Comparison of ENCODE assay signal across 18 cellular contexts in the genomic region with DNA sequence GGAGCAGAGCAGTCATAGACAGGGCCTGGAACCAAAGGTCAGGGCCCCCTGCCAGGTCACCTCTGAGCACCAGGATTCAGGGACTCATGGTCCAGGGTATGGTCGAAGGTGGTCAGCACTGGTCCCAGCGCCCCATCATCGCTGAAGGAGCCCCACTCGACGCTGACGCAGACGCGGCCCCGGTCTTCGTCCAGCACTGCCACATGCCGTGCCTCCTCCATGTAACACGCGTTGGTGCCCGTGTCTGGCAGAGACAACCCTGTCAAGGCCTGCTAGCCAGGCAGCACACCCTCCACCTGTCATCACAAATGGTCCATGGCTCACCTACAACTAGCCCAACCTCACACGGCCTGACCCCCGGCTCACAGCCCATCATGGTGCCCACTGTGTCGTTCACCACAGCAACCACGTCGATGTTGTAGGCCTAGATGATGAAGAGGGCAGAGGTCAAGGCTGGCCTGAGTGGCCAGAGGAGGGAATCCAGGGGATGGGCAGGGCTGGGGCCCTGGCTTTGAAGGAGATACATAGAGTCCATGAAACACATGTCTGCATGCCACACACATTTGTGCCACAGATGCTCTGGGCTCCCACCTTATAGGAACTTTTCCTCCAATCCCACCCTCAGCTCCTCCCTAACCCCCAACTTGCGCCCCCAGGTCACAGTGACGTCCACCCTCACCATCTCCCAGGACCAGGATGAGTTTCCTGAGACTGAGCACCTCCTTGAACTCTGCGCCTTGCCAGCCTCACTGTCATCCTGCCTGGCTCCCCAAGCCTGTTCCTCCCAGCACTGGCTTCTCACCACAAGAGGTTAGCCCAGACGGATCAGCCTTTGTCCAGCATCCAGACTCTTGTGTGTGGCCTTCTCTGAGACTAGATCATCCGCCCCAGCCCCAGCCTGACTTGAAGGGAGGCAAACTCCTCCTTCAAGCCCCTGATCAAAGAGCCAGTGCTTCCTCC. TPM values are rescaled to one million over a fixed set of nuclear protein-coding genes. Genes with fewer than 3 reads are reported as not detected.
"Had no signal": no experiment of that assay in that cellular context is flagged by ENCODE, and none has a peak within 500 bp of the region (broad histone marks: within the 10 kb centered on the region; RNA-seq: fewer than 3 reads in every experiment).

No MANE protein-coding gene starts in this region.

- H3K4me3 ChIP-seq: breast epithelium, dorsolateral prefrontal cortex had no signal

- H3K9me3 ChIP-seq: breast epithelium had no signal

- H3K27ac ChIP-seq: breast epithelium, dorsolateral prefrontal cortex had no signal

- H3K36me3 Mint-ChIP-seq: activated naive CD8-positive, alpha-beta T cell treated with anti-CD3 and anti-CD28 coated beads, Interleukin-2, amount 10 ng/mL, durations not matched to agents 7 days and 5 days; naive thymus-derived CD4-positive, alpha-beta T cell had no signal

- DNase-seq: activated CD4-positive, alpha-beta memory T cell treated with anti-CD3 and anti-CD28 coated beads, Interleukin-2, amount 10 ng/mL, durations not matched to agents 7 days and 5 days; activated CD4-positive, alpha-beta T cell treated with anti-CD3 and anti-CD28 coated beads for 1 hour; activated naive CD8-positive, alpha-beta T cell treated with anti-CD3 and anti-CD28 coated beads, Interleukin-2, amount 10 ng/mL, durations not matched to agents 7 days and 5 days; anterior cingulate cortex; hypothalamus; naive thymus-derived CD4-positive, alpha-beta T cell; SIG-M5; stimulated activated CD4-positive, alpha-beta T cell treated with anti-CD3 and anti-CD28 coated beads, Interleukin-4, amount 100 ng/mL, for 24 hours; SW 1271 had no signal

- H3K27me3 ChIP-seq: breast epithelium, dorsolateral prefrontal cortex had no signal

- H3K4me1 ChIP-seq: breast epithelium had no signal

- H3K36me3 ChIP-seq: breast epithelium had no signal

- H3K27ac Mint-ChIP-seq: activated CD4-positive, alpha-beta memory T cell treated with anti-CD3 and anti-CD28 coated beads, Interleukin-2, amount 10 ng/mL, durations not matched to agents 7 days and 5 days; activated naive CD8-positive, alpha-beta T cell treated with anti-CD3 and anti-CD28 coated beads, Interleukin-2, amount 10 ng/mL, durations not matched to agents 7 days and 5 days; activated T-helper 2 cell treated with anti-CD3 and anti-CD28 coated beads, Interferon-gamma antibody, Interleukin-2, Interleukin-4, amounts not matched to agents 10 μg/mL and 5 μg/mL and 100 μg/mL, durations not matched to agents 14 hours and 24 hours and 36 hours; T-helper 2 cell treated with Interferon-gamma antibody and Interleukin-4, amounts not matched to agents 5 μg/mL and 100 μg/mL, for 36 hours had no signal

- H3K4me3 Mint-ChIP-seq: activated CD4-positive, alpha-beta memory T cell treated with anti-CD3 and anti-CD28 coated beads, Interleukin-2, amount 10 ng/mL, durations not matched to agents 7 days and 5 days; activated naive CD8-positive, alpha-beta T cell treated with anti-CD3 and anti-CD28 coated beads, Interleukin-2, amount 10 ng/mL, durations not matched to agents 7 days and 5 days; naive thymus-derived CD4-positive, alpha-beta T cell; T-helper 2 cell treated with Interferon-gamma antibody and Interleukin-4, amounts not matched to agents 5 μg/mL and 100 μg/mL, for 36 hours had no signal

- H3K9me3 Mint-ChIP-seq: activated CD4-positive, alpha-beta memory T cell treated with anti-CD3 and anti-CD28 coated beads, Interleukin-2, amount 10 ng/mL, durations not matched to agents 7 days and 5 days; activated naive CD8-positive, alpha-beta T cell treated with anti-CD3 and anti-CD28 coated beads, Interleukin-2, amount 10 ng/mL, durations not matched to agents 7 days and 5 days; activated T-helper 2 cell treated with anti-CD3 and anti-CD28 coated beads, Interferon-gamma antibody, Interleukin-2, Interleukin-4, amounts not matched to agents 10 μg/mL and 5 μg/mL and 100 μg/mL, durations not matched to agents 14 hours and 24 hours and 36 hours; naive thymus-derived CD4-positive, alpha-beta T cell; T-helper 2 cell treated with Interferon-gamma antibody and Interleukin-4, amounts not matched to agents 5 μg/mL and 100 μg/mL, for 36 hours had no signal

- ATAC-seq: esophagus mucosa; naive thymus-derived CD4-positive, alpha-beta T cell had no signal

- H3K27me3 Mint-ChIP-seq: activated CD4-positive, alpha-beta memory T cell treated with anti-CD3 and anti-CD28 coated beads, Interleukin-2, amount 10 ng/mL, durations not matched to agents 7 days and 5 days; naive thymus-derived CD4-positive, alpha-beta T cell had no signal

RNA-seq across cellular contexts. Expression of a gene that starts 9.5 kb away (rescaled TPM):
- total RNA-seq: chondrocyte, glomerular endothelial cell, lung microvascular endothelial cell, osteocyte had no signal
